In the genomic region with DNA sequence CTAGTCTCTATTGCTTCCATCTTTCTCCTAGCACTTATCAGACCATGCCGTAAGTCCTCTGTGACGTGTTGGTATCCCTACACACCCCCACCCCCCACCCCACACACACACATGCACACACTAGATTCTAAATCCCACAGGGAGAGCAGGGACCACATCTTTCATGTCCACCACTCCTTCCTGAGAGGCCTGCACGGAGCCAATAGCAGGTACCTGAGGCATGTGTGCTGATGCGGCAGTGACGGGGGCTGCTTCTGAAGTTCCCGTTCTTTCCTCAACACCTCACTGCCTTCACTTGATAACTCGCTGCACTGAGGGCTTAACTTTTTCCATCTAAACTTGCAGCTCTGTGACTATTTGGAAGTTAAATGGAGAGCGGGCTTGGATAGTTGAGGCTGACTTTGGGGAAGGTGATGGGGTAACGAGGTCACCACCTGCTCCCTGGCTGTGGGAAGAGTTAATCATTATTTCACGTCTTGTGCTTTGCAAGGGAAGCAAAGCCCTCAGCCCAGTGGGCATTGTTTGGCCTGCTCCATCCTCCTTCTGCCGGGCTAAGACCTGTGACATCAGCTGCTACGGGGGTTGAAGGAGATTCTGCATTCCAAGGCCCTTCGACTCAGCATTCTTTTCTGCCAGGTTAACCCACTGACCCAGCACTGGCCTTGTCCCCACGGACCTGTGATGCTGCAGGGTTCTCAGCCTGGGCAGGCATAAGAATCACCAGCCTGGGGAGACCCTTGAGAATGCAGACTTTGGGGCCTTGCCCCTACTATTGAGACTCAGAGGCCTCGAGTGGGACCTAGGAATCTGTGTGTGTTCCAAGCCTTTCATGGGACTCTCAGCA, we compare ENCODE assay signal across 20 cellular contexts.
DNase-seq lines count a peak whose midpoint lies in the region; ATAC-seq, FAIRE-seq and TF ChIP-seq lines count a peak whose summit lies in the region.
"Had no signal": no experiment of that assay in that cellular context is flagged by ENCODE, and none has a peak within 500 bp of the region (broad histone marks: within the 10 kb centered on the region; RNA-seq: fewer than 3 reads in every experiment).

No MANE protein-coding gene starts in this region.

- H3K4me3 ChIP-seq in HepG2 (replicated peaks in 1 of 3; ENCODE audit: insufficient read depth in 1 of 3, low read depth in 2 of 3, low read length in 3 of 3) = no peak overlapping the region
- no peak overlapping the region for H3K4me3 ChIP-seq in right lobe of liver
- H3K4me3 ChIP-seq in mammary epithelial cell (replicated peaks in 1 of 3; ENCODE audit: insufficient read depth in 1 of 3, low read depth in 2 of 3, low read length in 3 of 3) = no peak overlapping the region
- no peak overlapping the region for H3K4me3 ChIP-seq in ascending aorta
- H3K4me3 ChIP-seq: PC-9 had no signal

- TF ChIP-seq CTCF in HepG2 (CRISPR knock-in tag; IDR thresholded peaks at IDR 0.05) = no peak
- no peak for TF ChIP-seq CTCF in right lobe of liver (IDR thresholded peaks at IDR 0.05)
- no peak for TF ChIP-seq CTCF in osteocyte (IDR thresholded peaks at IDR 0.05)
- no peak for TF ChIP-seq CTCF in mammary epithelial cell (conservative IDR thresholded peaks at IDR 0.05 in 1 of 2, IDR thresholded peaks at IDR 0.05 in 1 of 2; ENCODE audit: extremely low read depth in 1 of 2, insufficient read depth in 1 of 2, low read depth in 1 of 2, low read length in 2 of 2)
- no peak for TF ChIP-seq CTCF in ascending aorta (IDR thresholded peaks at IDR 0.05)

- POLR2A ChIA-PET in HepG2 (lab: Yijun Ruan, JAX) = no interaction called here

- TF ChIP-seq POLR2A in HepG2 (IDR thresholded peaks at IDR 0.05; ENCODE audit: insufficient read depth in 1 of 2, low read depth in 2 of 2, low read length in 2 of 2) = no peak
- no peak for TF ChIP-seq POLR2A in right lobe of liver (IDR thresholded peaks at IDR 0.05)

- H3K27me3 ChIP-seq in HepG2 (ENCODE audit: control insufficient read depth in 1 of 2, insufficient read depth in 2 of 2, low read length in 2 of 2) = peaks cover 6 to 49% of the 10 kb centered on the region in 2 experiments; a peak in 4 of 5 replicates
- no peaks in the 10 kb centered on the region for H3K27me3 ChIP-seq in right lobe of liver
- no peaks in the 10 kb centered on the region for H3K27me3 ChIP-seq in mammary epithelial cell (ENCODE audit: insufficient read depth, low read length)
- no peaks in the 10 kb centered on the region for H3K27me3 ChIP-seq in ascending aorta
- H3K27me3 ChIP-seq: BE2C had no signal

- H3K4me1 ChIP-seq in HepG2 (ENCODE audit: insufficient read depth, low read length) (no peaks in the 10 kb centered on the region), right lobe of liver (no peaks in the 10 kb centered on the region), mammary epithelial cell (ENCODE audit: insufficient read depth, low read length) (peaks cover 4% of the 10 kb centered on the region), ascending aorta (no peaks in the 10 kb centered on the region)

- no peak overlapping the region for H3K27ac Mint-ChIP-seq in osteocyte (ENCODE audit: unreplicated experiment)
- H3K27ac Mint-ChIP-seq: CD4-positive, CD25-positive, alpha-beta regulatory T cell had no signal

- H3K9me3 Mint-ChIP-seq in osteocyte (ENCODE audit: unreplicated experiment) = no peaks in the 10 kb centered on the region

- H4K20me1 ChIP-seq in HepG2 (ENCODE audit: insufficient read depth, low read length) (no peaks in the 10 kb centered on the region), mammary epithelial cell (ENCODE audit: insufficient read depth, low read length) (no peaks in the 10 kb centered on the region)

- no peak overlapping the region for H2AFZ ChIP-seq in HepG2 (ENCODE audit: low read length)
- H2AFZ ChIP-seq in mammary epithelial cell (ENCODE audit: low read depth, low read length) = no peak overlapping the region
- H2AFZ ChIP-seq: PC-9 had no signal

- H3K27me3 Mint-ChIP-seq in osteocyte (ENCODE audit: unreplicated experiment) = peaks cover 74% of the 10 kb centered on the region

- no peaks in the 10 kb centered on the region for H3K36me3 Mint-ChIP-seq in osteocyte (ENCODE audit: unreplicated experiment)

- no peak for FAIRE-seq in HepG2 (lab: Jason Lieb, UNC)
- FAIRE-seq: A204.1, G401.6 had no signal

- no peak for TF ChIP-seq RAD21 in HepG2 (CRISPR knock-in tag; IDR thresholded peaks at IDR 0.05)

- no peak overlapping the region for H3K27ac ChIP-seq in HepG2 (ENCODE audit: extremely low read length, insufficient read depth, low read length)
- H3K27ac ChIP-seq in right lobe of liver = no peak overlapping the region
- no peak overlapping the region for H3K27ac ChIP-seq in mammary epithelial cell (ENCODE audit: insufficient read depth, low read depth, low read length)
- no peak overlapping the region for H3K27ac ChIP-seq in ascending aorta
- H3K27ac ChIP-seq: PC-9 had no signal

- no peak overlapping the region for H3K4me3 Mint-ChIP-seq in osteocyte (ENCODE audit: unreplicated experiment)
- H3K4me3 Mint-ChIP-seq: CD4-positive, CD25-positive, alpha-beta regulatory T cell had no signal

- in situ Hi-C loops in HepG2 (cut with HindIII; ENCODE audit: extremely low pct_ligation_motif_present, low pct_unique_long_range_greater_than_20kb) (no loop called here), mammary epithelial cell (cut with MboI; ENCODE audit: low sequenced_read_pairs in 2 of 2) (no loop called here)

- DNase-seq in HepG2 (ENCODE audit: low spot score) = no peak
- DNase-seq in right lobe of liver = no peak
- DNase-seq in islet precursor cell = peak; percentile 58
- peak; percentile 46 for DNase-seq in osteocyte (ENCODE audit: extremely low spot score, unreplicated experiment)
- DNase-seq in mammary epithelial cell = no peak
- no peak for DNase-seq in ascending aorta (ENCODE audit: low spot score in 2 of 2)
- DNase-seq in germinal center (ENCODE audit: low spot score) = no peak
- DNase-seq in NCI-H446 treated with DMSO at 0.1 percent for 48 hours (lab: John Stamatoyannopoulos, UW) = no peak
- DNase-seq: CD4-positive, CD25-positive, alpha-beta regulatory T cell; COR-L47; Kasumi-1; NCI-H1105 treated with DMSO at 0.1 percent for 48 hours; NCI-H1694 treated with DMSO at 0.1 percent for 48 hours; NCI-H524; NCI-H82; PC-9 had no signal

- CTCF ChIA-PET in HepG2 (lab: Yijun Ruan, JAX; ENCODE audit: low intra/inter-chr PET ratio, low total read pairs) (no interaction called here), mammary epithelial cell (lab: Charles Lee; ENCODE audit: low non-redundant PET) (no interaction called here)

- dilution Hi-C loops in mammary epithelial cell (cut with HindIII; ENCODE audit: low sequenced_read_pairs) = no loop called here

- H3K9ac ChIP-seq in HepG2 (ENCODE audit: insufficient read depth, low read depth, low read length) = no peak overlapping the region
- no peak overlapping the region for H3K9ac ChIP-seq in mammary epithelial cell (ENCODE audit: insufficient read depth, low read length)

- WGBS in HepG2 (ENCODE audit: low lambda C conversion rate) = 10% methylated on average over 15 of the region's 15 CpGs
- 50% methylated on average over 9 of the region's 15 CpGs for WGBS in right lobe of liver (ENCODE audit: insufficient coverage, low coverage, low lambda C conversion rate, missing lambda C conversion rate)
- WGBS in mammary epithelial cell (ENCODE audit: low coverage, missing lambda C conversion rate) = 85% methylated on average over 13 of the region's 15 CpGs

- intact Hi-C loops in HepG2 (cut with micrococcal nuclease; ENCODE audit: unreplicated experiment) (no loop called here), right lobe of liver (cut with DNase I) (no loop called here), mammary epithelial cell (cut with micrococcal nuclease) (no loop called here), ascending aorta (cut with DNase I) (no loop called here)

- no peak for TF ChIP-seq EP300 in HepG2 (IDR thresholded peaks at IDR 0.05; ENCODE audit: low read depth in 2 of 2, low read length in 2 of 2)
- no peak for TF ChIP-seq EP300 in HepG2 (CRISPR knock-in tag; IDR thresholded peaks at IDR 0.05; ENCODE audit: borderline replicate concordance)

- BruUV-seq in HepG2 (replicated peaks; lab: Mats Ljungman, UMichigan) (no TSS peak), mammary epithelial cell (replicated peaks; lab: Mats Ljungman, UMichigan) (no TSS peak)

- H3K4me2 ChIP-seq in HepG2 (ENCODE audit: low read depth, low read length) (no peak overlapping the region), mammary epithelial cell (ENCODE audit: insufficient read depth, low read depth, low read length) (no peak overlapping the region)
- H3K4me2 ChIP-seq: PC-9 had no signal

- H3K9me3 ChIP-seq in HepG2 (ENCODE audit: low read length) (no peaks in the 10 kb centered on the region), right lobe of liver (no peaks in the 10 kb centered on the region), mammary epithelial cell (replicated peaks; ENCODE audit: insufficient read depth, low read length) (no peaks in the 10 kb centered on the region), ascending aorta (no peaks in the 10 kb centered on the region)
- H3K9me3 ChIP-seq: BE2C had no signal

- H3K36me3 ChIP-seq in HepG2 (replicated peaks in 1 of 2; ENCODE audit: control insufficient read depth in 1 of 2, insufficient read depth in 2 of 2, low read length in 2 of 2) (no peaks in the 10 kb centered on the region), right lobe of liver (no peaks in the 10 kb centered on the region), mammary epithelial cell (ENCODE audit: insufficient read depth, low read length) (no peaks in the 10 kb centered on the region), ascending aorta (no peaks in the 10 kb centered on the region)
- H3K36me3 ChIP-seq: BE2C had no signal

- H3K4me1 Mint-ChIP-seq in osteocyte (ENCODE audit: unreplicated experiment) = peaks cover 1% of the 10 kb centered on the region
- H3K4me1 Mint-ChIP-seq: CD4-positive, CD25-positive, alpha-beta regulatory T cell had no signal

- ATAC-seq in HepG2 (no peak), right lobe of liver (no peak)
- ATAC-seq: HCT116 had no signal

- H3K79me2 ChIP-seq in HepG2 (ENCODE audit: insufficient read depth, low read length) (no peaks in the 10 kb centered on the region), mammary epithelial cell (ENCODE audit: insufficient read depth, low read length) (no peaks in the 10 kb centered on the region)

TF ChIP-seq in HepG2, 621 proteins besides CTCF, POLR2A, EP300 and RAD21 (continues in another document):
- no peak for TF ChIP-seq PHF20 (CRISPR knock-in tag; IDR thresholded peaks at IDR 0.05)
- no peak for TF ChIP-seq MLLT10 (CRISPR knock-in tag; IDR thresholded peaks at IDR 0.05)
- TF ChIP-seq ISL2 (CRISPR knock-in tag; IDR thresholded peaks at IDR 0.05) = no peak
- no peak for TF ChIP-seq ZNF362 (CRISPR knock-in tag; IDR thresholded peaks at IDR 0.05; ENCODE audit: borderline replicate concordance)

Comparison
In these comparisons a context has a peak if more than half of its experiments do, and no peak if none do; other contexts are left out.
1. DNase-seq: peak in islet precursor cell (single experiment) and osteocyte (single experiment); none in HepG2 (single experiment), right lobe of liver (0 of 3), mammary epithelial cell (single experiment), ascending aorta (0 of 2), germinal center (single experiment) and NCI-H446 treated with DMSO at 0.1 percent for 48 hours (single experiment).